26 cellular contexts compared by ENCODE assay signal in the genomic region with DNA sequence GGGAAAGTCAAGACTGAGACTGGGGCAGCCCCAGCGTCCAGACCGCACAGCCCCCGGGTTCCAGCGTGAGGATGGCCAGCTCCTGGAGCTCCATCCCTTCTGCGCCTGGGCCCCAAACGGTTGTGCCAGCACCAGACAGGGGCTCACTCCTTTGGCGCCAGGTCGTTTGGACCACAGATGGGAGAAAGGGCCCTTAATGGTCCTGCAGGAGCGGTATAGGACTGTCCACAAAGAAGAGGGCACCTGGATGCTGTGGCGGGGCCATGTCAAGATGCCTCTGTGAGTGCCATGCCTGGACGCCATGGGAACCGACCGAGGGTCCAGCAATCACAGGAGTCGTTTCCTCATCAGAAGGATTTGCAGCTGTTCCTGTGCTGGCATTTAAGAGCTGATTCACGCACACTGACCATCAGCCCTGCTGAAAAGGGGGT.
DNase-seq lines count a peak whose midpoint lies in the region; ATAC-seq and TF ChIP-seq lines count a peak whose summit lies in the region.
"Had no signal": no experiment of that assay in that cellular context is flagged by ENCODE, and none has a peak within 500 bp of the region (broad histone marks: within the 10 kb centered on the region; RNA-seq: fewer than 3 reads in every experiment).

No MANE protein-coding gene starts in this region.

- H3K4me3 Mint-ChIP-seq in activated CD8-positive, alpha-beta T cell treated with anti-CD3 and anti-CD28 coated beads, Interleukin-2, amount 10 ng/mL, durations not matched to agents 7 days and 5 days, result no peak overlapping the region
- no peak overlapping the region for H3K4me3 Mint-ChIP-seq in activated CD8-positive, alpha-beta T cell treated with anti-CD3 and anti-CD28 coated beads for 36 hours
- H3K4me3 Mint-ChIP-seq: B cell; neural crest cell; T-helper 2 cell treated with Interferon-gamma antibody and Interleukin-4, amounts not matched to agents 5 μg/mL and 100 μg/mL, for 36 hours had no signal

- in situ Hi-C loops in GM13976 (cut with MboI; ENCODE audit: low sequenced_read_pairs, unreplicated experiment), result no loop called here

- intact Hi-C loops in activated CD8-positive, alpha-beta T cell treated with anti-CD3 and anti-CD28 coated beads for 36 hours (cut with micrococcal nuclease), result no loop called here
- intact Hi-C loops in prostate gland (cut with DNase I), result no loop called here

- TF ChIP-seq CTCF in activated CD8-positive, alpha-beta T cell treated with anti-CD3 and anti-CD28 coated beads for 36 hours (IDR thresholded peaks at IDR 0.05), result no peak
- TF ChIP-seq CTCF in GM13976 (IDR thresholded peaks at IDR 0.05; ENCODE audit: borderline replicate concordance, control extremely low read depth, extremely low read depth, insufficient read depth, missing control alignments) (no peak), prostate gland (IDR thresholded peaks at IDR 0.05) (no peak)

- DNase-seq in activated CD8-positive, alpha-beta T cell treated with anti-CD3 and anti-CD28 coated beads, Interleukin-2, amount 10 ng/mL, durations not matched to agents 7 days and 5 days, result peak; percentile 16
- no peak for DNase-seq in activated CD8-positive, alpha-beta T cell treated with anti-CD3 and anti-CD28 coated beads for 36 hours
- DNase-seq in GM13976 (ENCODE audit: low spot score) (peak; percentile 22), islet precursor cell (peak; percentile 32), prostate gland (ENCODE audit: low spot score) (peak; percentile 3), GM19238 (ENCODE audit: insufficient read length, low spot score) (no peak), AG08395 (ENCODE audit: low spot score) (no peak), DMS 273 treated with DMSO at 0.1 percent for 48 hours (lab: John Stamatoyannopoulos, UW) (no peak)
- DNase-seq: activated CD4-positive, alpha-beta T cell treated with anti-CD3 and anti-CD28 coated beads, Interleukin-2, amount 50 U/mL, for 48 hours; brain microvascular endothelial cell; cortex of kidney; DMS79 treated with DMSO at 0.1 percent for 48 hours; Karpas-422; left ventricle myocardium inferior; NCI-H187 treated with DMSO at 0.1 percent for 48 hours; stimulated activated CD4-positive, alpha-beta T cell treated with anti-CD3 and anti-CD28 coated beads, Interleukin-4, amount 100 ng/mL, for 1 hour; stimulated activated naive CD4-positive, alpha-beta T cell treated with Interleukin-2 at 50 U/mL for 16 hours; WERI-Rb-1 had no signal

- H3K9me3 Mint-ChIP-seq in activated CD8-positive, alpha-beta T cell treated with anti-CD3 and anti-CD28 coated beads, Interleukin-2, amount 10 ng/mL, durations not matched to agents 7 days and 5 days (ENCODE audit: insufficient read depth), result peaks cover 3% of the 10 kb centered on the region
- H3K9me3 Mint-ChIP-seq in activated CD8-positive, alpha-beta T cell treated with anti-CD3 and anti-CD28 coated beads for 36 hours, result peaks cover 4% of the 10 kb centered on the region

- CTCF ChIA-PET in activated CD8-positive, alpha-beta T cell treated with anti-CD3 and anti-CD28 coated beads, Interleukin-2, amount 10 ng/mL, durations not matched to agents 7 days and 5 days (lab: Charles Lee), result no interaction called here
- CTCF ChIA-PET in activated CD8-positive, alpha-beta T cell treated with anti-CD3 and anti-CD28 coated beads for 36 hours (lab: Charles Lee), result interaction anchor here (0.5 kb wide), 1 partner anchor 332 kb away, joined by 3 read pairs; no protein-coding TSS in a partner anchor

- peaks cover 3% of the 10 kb centered on the region for H3K36me3 Mint-ChIP-seq in activated CD8-positive, alpha-beta T cell treated with anti-CD3 and anti-CD28 coated beads, Interleukin-2, amount 10 ng/mL, durations not matched to agents 7 days and 5 days (ENCODE audit: low read depth)
- no peaks in the 10 kb centered on the region for H3K36me3 Mint-ChIP-seq in activated CD8-positive, alpha-beta T cell treated with anti-CD3 and anti-CD28 coated beads for 36 hours (ENCODE audit: low read depth)

- WGBS in prostate gland, result 94% methylated on average over 15 of the region's 15 CpGs

- H3K36me3 ChIP-seq in prostate gland, result no peaks in the 10 kb centered on the region
- H3K36me3 ChIP-seq: adrenal gland, brain microvascular endothelial cell, left ventricle myocardium inferior, tibial nerve, WERI-Rb-1 had no signal

- POLR2A ChIA-PET in activated CD8-positive, alpha-beta T cell treated with anti-CD3 and anti-CD28 coated beads, Interleukin-2, amount 10 ng/mL, durations not matched to agents 7 days and 5 days (lab: Charles Lee), result no interaction called here
- POLR2A ChIA-PET in activated CD8-positive, alpha-beta T cell treated with anti-CD3 and anti-CD28 coated beads for 36 hours (lab: Charles Lee), result no interaction called here

- H3K9me3 ChIP-seq in prostate gland, result no peaks in the 10 kb centered on the region
- H3K9me3 ChIP-seq: adrenal gland, left ventricle myocardium inferior, mucosa of descending colon, tibial nerve had no signal

- no peaks in the 10 kb centered on the region for H3K4me1 ChIP-seq in prostate gland (replicated peaks)
- H3K4me1 ChIP-seq: adrenal gland, left ventricle myocardium inferior, tibial nerve had no signal

- no peak for ATAC-seq in activated CD8-positive, alpha-beta T cell treated with anti-CD3 and anti-CD28 coated beads, Interleukin-2, amount 10 ng/mL, durations not matched to agents 7 days and 5 days
- ATAC-seq in activated CD8-positive, alpha-beta T cell treated with anti-CD3 and anti-CD28 coated beads for 36 hours, result no peak
- ATAC-seq: GM12878, mucosa of descending colon had no signal

- no peak overlapping the region for H3K4me3 ChIP-seq in prostate gland
- H3K4me3 ChIP-seq: adrenal gland, GM12878, left ventricle myocardium inferior, mucosa of descending colon, smooth muscle cell, tibial nerve had no signal

- no peaks in the 10 kb centered on the region for H3K27me3 ChIP-seq in prostate gland (replicated peaks; ENCODE audit: insufficient read depth)
- H3K27me3 ChIP-seq: brain microvascular endothelial cell had no signal

- no peak overlapping the region for H3K27ac ChIP-seq in prostate gland
- H3K27ac ChIP-seq: adrenal gland, brain microvascular endothelial cell, left ventricle myocardium inferior, tibial nerve, WERI-Rb-1 had no signal

- H3K27ac Mint-ChIP-seq in activated CD8-positive, alpha-beta T cell treated with anti-CD3 and anti-CD28 coated beads, Interleukin-2, amount 10 ng/mL, durations not matched to agents 7 days and 5 days, result no peak overlapping the region
- no peak overlapping the region for H3K27ac Mint-ChIP-seq in activated CD8-positive, alpha-beta T cell treated with anti-CD3 and anti-CD28 coated beads for 36 hours
- H3K27ac Mint-ChIP-seq: B cell; T-helper 2 cell treated with Interferon-gamma antibody and Interleukin-4, amounts not matched to agents 5 μg/mL and 100 μg/mL, for 36 hours had no signal

- peaks cover 6% of the 10 kb centered on the region for H3K4me1 Mint-ChIP-seq in activated CD8-positive, alpha-beta T cell treated with anti-CD3 and anti-CD28 coated beads, Interleukin-2, amount 10 ng/mL, durations not matched to agents 7 days and 5 days (ENCODE audit: low read depth)
- H3K4me1 Mint-ChIP-seq in activated CD8-positive, alpha-beta T cell treated with anti-CD3 and anti-CD28 coated beads for 36 hours (ENCODE audit: low read depth), result no peaks in the 10 kb centered on the region
- H3K4me1 Mint-ChIP-seq: B cell, neural crest cell had no signal

- peaks cover 8% of the 10 kb centered on the region for H3K27me3 Mint-ChIP-seq in activated CD8-positive, alpha-beta T cell treated with anti-CD3 and anti-CD28 coated beads, Interleukin-2, amount 10 ng/mL, durations not matched to agents 7 days and 5 days (ENCODE audit: low read depth)
- peaks cover 1% of the 10 kb centered on the region for H3K27me3 Mint-ChIP-seq in activated CD8-positive, alpha-beta T cell treated with anti-CD3 and anti-CD28 coated beads for 36 hours

- TF ChIP-seq POLR2A in prostate gland (IDR thresholded peaks at IDR 0.05), result no peak

Comparison
In these comparisons a context has a peak if more than half of its experiments do, and no peak if none do; other contexts are left out.
1. DNase-seq: peak in activated CD8-positive, alpha-beta T cell treated with anti-CD3 and anti-CD28 coated beads, Interleukin-2, amount 10 ng/mL, durations not matched to agents 7 days and 5 days (single experiment), GM13976 (single experiment), islet precursor cell (single experiment) and prostate gland (single experiment); none in activated CD8-positive, alpha-beta T cell treated with anti-CD3 and anti-CD28 coated beads for 36 hours (single experiment), GM19238 (single experiment), AG08395 (single experiment) and DMS 273 treated with DMSO at 0.1 percent for 48 hours (single experiment).